ENCODE assay signal across 2 cellular contexts in the genomic region with DNA sequence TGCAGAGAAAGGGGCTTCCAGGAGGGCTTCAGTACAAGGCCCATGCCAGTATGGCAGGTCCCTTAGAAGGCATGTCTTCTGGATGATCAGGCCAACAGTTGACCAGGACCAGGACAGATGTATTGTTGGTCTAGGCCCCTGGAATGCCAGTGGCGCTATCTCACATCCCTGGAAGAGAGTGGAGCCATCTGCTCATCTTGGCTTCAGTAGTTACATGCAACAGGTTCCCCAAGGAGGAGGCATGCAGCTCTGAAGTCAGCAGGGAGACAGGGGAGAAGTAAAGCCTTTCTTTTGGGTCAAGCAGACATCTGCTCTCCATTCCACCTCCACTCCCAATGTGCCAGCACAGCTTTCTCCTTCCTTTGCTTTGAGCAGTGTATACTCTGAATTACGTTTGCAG.
TF ChIP-seq lines count a peak whose summit lies in the region.

No MANE protein-coding gene starts in this region.

TF ChIP-seq in HEK293, 187 proteins besides CTCF, POLR2A, EP300 and RAD21 (continued from another document):
- peak; percentile 47 for TF ChIP-seq SCRT2 (tag by site-specific recombination; IDR thresholded peaks at IDR 0.05)

TF ChIP-seq in H1, 55 proteins besides CTCF, POLR2A, EP300 and RAD21 (continued from another document):
- TF ChIP-seq BRCA1 (IDR thresholded peaks at IDR 0.05; ENCODE audit: low read depth, low read length) (no peak), HDAC6 (IDR thresholded peaks at IDR 0.05; ENCODE audit: low read depth, low read length) (no peak), NANOG (IDR thresholded peaks at IDR 0.05; ENCODE audit: insufficient read depth, low read depth, low read length, poor library complexity, severe bottlenecking) (no peak), KDM5A (IDR thresholded peaks at IDR 0.05; ENCODE audit: low read length) (no peak), TAF7 (optimal IDR thresholded peaks at IDR 0.05; ENCODE audit: borderline replicate concordance, low read depth, low read length) (no peak), SUZ12 (IDR thresholded peaks at IDR 0.05; ENCODE audit: low read length) (no peak), SAP30 (IDR thresholded peaks at IDR 0.05; ENCODE audit: insufficient read depth, insufficient replicate concordance, low read length) (no peak)
- TF ChIP-seq, protein P1, sequence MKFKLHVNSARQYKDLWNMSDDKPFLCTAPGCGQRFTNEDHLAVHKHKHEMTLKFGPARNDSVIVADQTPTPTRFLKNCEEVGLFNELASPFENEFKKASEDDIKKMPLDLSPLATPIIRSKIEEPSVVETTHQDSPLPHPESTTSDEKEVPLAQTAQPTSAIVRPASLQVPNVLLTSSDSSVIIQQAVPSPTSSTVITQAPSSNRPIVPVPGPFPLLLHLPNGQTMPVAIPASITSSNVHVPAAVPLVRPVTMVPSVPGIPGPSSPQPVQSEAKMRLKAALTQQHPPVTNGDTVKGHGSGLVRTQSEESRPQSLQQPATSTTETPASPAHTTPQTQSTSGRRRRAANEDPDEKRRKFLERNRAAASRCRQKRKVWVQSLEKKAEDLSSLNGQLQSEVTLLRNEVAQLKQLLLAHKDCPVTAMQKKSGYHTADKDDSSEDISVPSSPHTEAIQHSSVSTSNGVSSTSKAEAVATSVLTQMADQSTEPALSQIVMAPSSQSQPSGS (IDR thresholded peaks at IDR 0.05; ENCODE audit: low read length), result no peak
